Comparison of ENCODE assay signal across 12 cellular contexts in the genomic region with DNA sequence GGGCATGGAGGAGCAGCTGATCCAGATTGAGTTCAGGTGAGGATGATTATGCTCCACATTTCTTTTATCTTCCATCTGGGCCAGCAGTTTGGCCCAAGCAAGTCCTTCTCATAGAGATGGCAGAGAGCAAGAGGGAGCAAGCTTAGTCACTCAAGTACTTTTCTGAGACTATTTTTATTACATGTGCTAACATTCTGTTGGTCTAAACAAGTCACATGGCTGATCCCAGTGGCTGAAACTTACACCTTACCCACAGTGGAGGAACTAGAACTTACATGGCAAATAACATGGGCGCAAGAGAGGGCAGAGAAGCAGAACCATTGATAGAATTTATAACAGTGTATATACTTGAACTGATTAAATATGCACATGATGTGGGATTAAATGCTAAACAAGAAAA.
DNase-seq lines count a peak whose midpoint lies in the region; ATAC-seq and TF ChIP-seq lines count a peak whose summit lies in the region.
"Had no signal": no experiment of that assay in that cellular context is flagged by ENCODE, and none has a peak within 500 bp of the region (broad histone marks: within the 10 kb centered on the region; RNA-seq: fewer than 3 reads in every experiment).

No MANE protein-coding gene starts in this region.

- ATAC-seq in GM19372 (IDR thresholded peaks at IDR 0.05; ENCODE audit: low read depth, unreplicated experiment) (peak; percentile 46), HG02763 (IDR thresholded peaks at IDR 0.05; ENCODE audit: unreplicated experiment) (peak; percentile 65), HG03520 (IDR thresholded peaks at IDR 0.05; ENCODE audit: unreplicated experiment) (peak; percentile 41)
- ATAC-seq: upper lobe of right lung had no signal

- DNase-seq in GM12864 (ENCODE audit: low read depth) (peak; percentile 3), COR-L47 (lab: John Stamatoyannopoulos, UW) (no peak), SK-N-DZ (ENCODE audit: low spot score) (no peak), cortex of kidney (lab: John Stamatoyannopoulos, UW) (no peak), NCI-H1930 (lab: John Stamatoyannopoulos, UW) (no peak)
- DNase-seq: adrenal gland; effector memory CD4-positive, alpha-beta T cell; NCI-H774; upper lobe of right lung had no signal

- H3K4me3 ChIP-seq in GM12864 (ENCODE audit: low read depth, low read length) = no peak overlapping the region
- H3K4me3 ChIP-seq: adrenal gland, upper lobe of right lung had no signal

- no peak for TF ChIP-seq CTCF in GM12864 (IDR thresholded peaks at IDR 0.05; ENCODE audit: low read depth, low read length, missing control alignments)
